ENCODE assay signal across 23 cellular contexts in genomic region chr15:73712107-73712506, GRCh38. TPM values are rescaled to one million over a fixed set of nuclear protein-coding genes. Genes with fewer than 3 reads are reported as not detected.
DNase-seq lines count a peak whose midpoint lies in the region; ATAC-seq and TF ChIP-seq lines count a peak whose summit lies in the region.
"Had no signal": no experiment of that assay in that cellular context is flagged by ENCODE, and none has a peak within 500 bp of the region (broad histone marks: within the 10 kb centered on the region; RNA-seq: fewer than 3 reads in every experiment).

No MANE protein-coding gene starts in this region.

- H3K27ac Mint-ChIP-seq in activated CD4-positive, alpha-beta T cell treated with anti-CD3 and anti-CD28 coated beads, Interleukin-2, amount 10 ng/mL, durations not matched to agents 7 days and 5 days: no peak overlapping the region
- H3K27ac Mint-ChIP-seq: natural killer cell; T-helper 1 cell treated with Interleukin-12 subunit alpha and Interleukin-12 subunit beta and Interleukin-4 antibody, amounts not matched to agents 30 μg/mL and 1 μg/mL, for 36 hours had no signal

- H3K36me3 Mint-ChIP-seq in activated CD4-positive, alpha-beta T cell treated with anti-CD3 and anti-CD28 coated beads, Interleukin-2, amount 10 ng/mL, durations not matched to agents 7 days and 5 days (ENCODE audit: low read depth): no peaks in the 10 kb centered on the region
- H3K36me3 Mint-ChIP-seq: natural killer cell had no signal

- ATAC-seq in heart right ventricle: peak in 1 of 8 donors; percentile 21
- ATAC-seq in Right ventricle myocardium superior (ENCODE audit: poor library complexity): no peak
- no peak for ATAC-seq in foreskin keratinocyte
- ATAC-seq in GM18868 (IDR thresholded peaks at IDR 0.05; ENCODE audit: unreplicated experiment): no peak
- ATAC-seq in HG03520 (IDR thresholded peaks at IDR 0.05; ENCODE audit: unreplicated experiment): no peak
- ATAC-seq: natural killer cell had no signal

- CTCF ChIA-PET in activated CD4-positive, alpha-beta T cell treated with anti-CD3 and anti-CD28 coated beads, Interleukin-2, amount 10 ng/mL, durations not matched to agents 7 days and 5 days (lab: Charles Lee): interaction anchor here (0.7 to 1.4 kb wide), 3 partner anchors 12 to 15 kb away, joined by 3 read pairs; no protein-coding TSS in a partner anchor

- H3K4me1 ChIP-seq in heart right ventricle: peaks cover 0 to 22% (median 8%) of the 10 kb centered on the region in 9 donors
- H3K4me1 ChIP-seq in foreskin keratinocyte: no peaks in the 10 kb centered on the region
- H3K4me1 ChIP-seq: A549 had no signal

- H3K9me3 ChIP-seq in heart right ventricle: no peaks in the 10 kb centered on the region
- H3K9me3 ChIP-seq: A549, esophagus muscularis mucosa had no signal

- peaks cover 0 to 67% (median 6%) of the 10 kb centered on the region in 9 donors for H3K36me3 ChIP-seq in heart right ventricle

- no peak overlapping the region for H3K4me3 Mint-ChIP-seq in activated CD4-positive, alpha-beta T cell treated with anti-CD3 and anti-CD28 coated beads, Interleukin-2, amount 10 ng/mL, durations not matched to agents 7 days and 5 days
- H3K4me3 Mint-ChIP-seq: natural killer cell; T-helper 1 cell treated with Interleukin-12 subunit alpha and Interleukin-12 subunit beta and Interleukin-4 antibody, amounts not matched to agents 30 μg/mL and 1 μg/mL, for 36 hours had no signal

- DNase-seq in heart right ventricle: no peak
- no peak for DNase-seq in Right ventricle myocardium superior
- DNase-seq in astrocyte of the spinal cord (ENCODE audit: low read depth, low spot score): no peak
- no peak for DNase-seq in foreskin keratinocyte
- DNase-seq in stimulated activated CD4-positive, alpha-beta T cell treated with anti-CD3 and anti-CD28 coated beads, Interleukin-15, amount 100 ng/mL, for 24 hours: no peak
- DNase-seq in activated CD4-positive, alpha-beta T cell treated with anti-CD3 and anti-CD28 coated beads, Interleukin-2, amount 10 ng/mL, durations not matched to agents 7 days and 5 days: no peak
- DNase-seq: activated CD8-positive, alpha-beta memory T cell treated with anti-CD3 and anti-CD28 coated beads, Interleukin-2, amount 50 U/mL, for 48 hours; activated effector memory CD4-positive, alpha-beta T cell treated with Interleukin-2 at 50 U/mL for 16 hours; DMS 273 treated with DMSO at 0.1 percent for 48 hours; GF-D8; Karpas-422; mesendoderm; natural killer cell; NCI-H1048; NCI-H2029 treated with DMSO at 0.1 percent for 48 hours; NCI-H510A; stimulated activated CD4-positive, alpha-beta T cell treated with anti-CD3 and anti-CD28 coated beads, Interleukin-4, amount 100 ng/mL, for 24 hours had no signal

- POLR2A ChIA-PET in activated CD4-positive, alpha-beta T cell treated with anti-CD3 and anti-CD28 coated beads, Interleukin-2, amount 10 ng/mL, durations not matched to agents 7 days and 5 days (lab: Charles Lee): no interaction called here

- H3K27me3 ChIP-seq in heart right ventricle (no peaks in the 10 kb centered on the region), foreskin keratinocyte (no peaks in the 10 kb centered on the region)
- H3K27me3 ChIP-seq: esophagus muscularis mucosa had no signal

- intact Hi-C loops in heart right ventricle (cut with DNase I): loop anchor here in 6 of 10 donors (5.0 to 10.0 kb wide), 2 partner anchors 193 to 195 kb away; no protein-coding TSS in a partner anchor
- intact Hi-C loops in Right ventricle myocardium superior (cut with DNase I): loop anchor here (5.0 to 10.0 kb wide), 2 partner anchors 63 to 195 kb away; no protein-coding TSS in a partner anchor

- H3K27ac ChIP-seq in heart right ventricle (no peak overlapping the region), foreskin keratinocyte (no peak overlapping the region)
- H3K27ac ChIP-seq: A549, C4-2B, esophagus muscularis mucosa had no signal

- in situ Hi-C loops in astrocyte of the spinal cord (cut with HindIII; ENCODE audit: low sequenced_read_pairs): no loop called here

- H3K27me3 Mint-ChIP-seq in activated CD4-positive, alpha-beta T cell treated with anti-CD3 and anti-CD28 coated beads, Interleukin-2, amount 10 ng/mL, durations not matched to agents 7 days and 5 days: no peaks in the 10 kb centered on the region

- H3K9me3 Mint-ChIP-seq in activated CD4-positive, alpha-beta T cell treated with anti-CD3 and anti-CD28 coated beads, Interleukin-2, amount 10 ng/mL, durations not matched to agents 7 days and 5 days: no peaks in the 10 kb centered on the region
- H3K9me3 Mint-ChIP-seq: natural killer cell; T-helper 1 cell treated with Interleukin-12 subunit alpha and Interleukin-12 subunit beta and Interleukin-4 antibody, amounts not matched to agents 30 μg/mL and 1 μg/mL, for 36 hours had no signal

- H3K4me1 Mint-ChIP-seq in activated CD4-positive, alpha-beta T cell treated with anti-CD3 and anti-CD28 coated beads, Interleukin-2, amount 10 ng/mL, durations not matched to agents 7 days and 5 days: no peaks in the 10 kb centered on the region
- H3K4me1 Mint-ChIP-seq: natural killer cell had no signal

- no peak overlapping the region for H3K4me3 ChIP-seq in heart right ventricle
- H3K4me3 ChIP-seq in astrocyte of the spinal cord (ENCODE audit: low read depth, low read length): no peak overlapping the region
- H3K4me3 ChIP-seq: A549, esophagus muscularis mucosa had no signal

- TF ChIP-seq CTCF in heart right ventricle (IDR thresholded peaks at IDR 0.05) (peak in 5 of 9 donors; percentile 9 to 30 (median 20)), astrocyte of the spinal cord (IDR thresholded peaks at IDR 0.05; ENCODE audit: low read depth, low read length) (peak; percentile 16), foreskin keratinocyte (conservative IDR thresholded peaks at IDR 0.05) (peak; percentile 10)

RNA-seq across cellular contexts. Expression of gene CD276, which starts 27.9 kb away (rescaled TPM):
- total RNA-seq in heart right ventricle (10 to 100 TPM; 26.5 to 77.1 (median 38.1) TPM), Right ventricle myocardium superior (36.5 TPM), foreskin keratinocyte (107 and 126 TPM in 2 replicates)
- polyA plus RNA-seq in heart right ventricle (10 to 100 TPM; 34.2 to 45.1 TPM), foreskin keratinocyte (118 and 129 TPM in 2 replicates)
- under 1 TPM; 0.37 to 0.96 TPM for total RNA-seq in activated CD4-positive, alpha-beta T cell treated with anti-CD3 and anti-CD28 coated beads, Interleukin-2, amount 10 ng/mL, durations not matched to agents 7 days and 5 days
- total RNA-seq: natural killer cell had no signal

RNA-seq across cellular contexts. Expression of gene INSYN1, which starts 41.0 kb away (rescaled TPM):
- total RNA-seq in heart right ventricle (100 to 1,000 TPM in 4 of 10 donors, 10 to 100 TPM in 6; 56.4 to 221 (median 74.9) TPM), Right ventricle myocardium superior (155 TPM), foreskin keratinocyte (0.24 and 0.35 TPM in 2 replicates)
- polyA plus RNA-seq in heart right ventricle (100 to 1,000 TPM; 134 to 154 TPM), foreskin keratinocyte (0.26 and 0.29 TPM in 2 replicates)
- not detected for total RNA-seq in activated CD4-positive, alpha-beta T cell treated with anti-CD3 and anti-CD28 coated beads, Interleukin-2, amount 10 ng/mL, durations not matched to agents 7 days and 5 days
- total RNA-seq: natural killer cell had no signal

Comparison
In these comparisons a context has a peak if more than half of its experiments do, and no peak if none do; other contexts are left out.
1. RNA of gene CD276, which starts 27.9 kb away (total RNA-seq): 107 to 126 TPM in foreskin keratinocyte, 26.5 to 77.1 TPM in heart right ventricle and 36.5 TPM in Right ventricle myocardium superior (single experiment); 0.37 to 0.96 TPM in activated CD4-positive, alpha-beta T cell treated with anti-CD3 and anti-CD28 coated beads, Interleukin-2, amount 10 ng/mL, durations not matched to agents 7 days and 5 days; every median in the first group is over 10 times any median in the second.
2. RNA of gene INSYN1, which starts 41.0 kb away (total RNA-seq): 155 TPM in Right ventricle myocardium superior (single experiment) and 56.4 to 221 TPM in heart right ventricle; 0.24 to 0.35 TPM in foreskin keratinocyte and not detected in activated CD4-positive, alpha-beta T cell treated with anti-CD3 and anti-CD28 coated beads, Interleukin-2, amount 10 ng/mL, durations not matched to agents 7 days and 5 days; every median in the first group is over 10 times any median in the second.
3. Peak in every context shown above with its lines, with median percentiles within 50 percentile points of each other: CTCF ChIP-seq.